In the genomic region with DNA sequence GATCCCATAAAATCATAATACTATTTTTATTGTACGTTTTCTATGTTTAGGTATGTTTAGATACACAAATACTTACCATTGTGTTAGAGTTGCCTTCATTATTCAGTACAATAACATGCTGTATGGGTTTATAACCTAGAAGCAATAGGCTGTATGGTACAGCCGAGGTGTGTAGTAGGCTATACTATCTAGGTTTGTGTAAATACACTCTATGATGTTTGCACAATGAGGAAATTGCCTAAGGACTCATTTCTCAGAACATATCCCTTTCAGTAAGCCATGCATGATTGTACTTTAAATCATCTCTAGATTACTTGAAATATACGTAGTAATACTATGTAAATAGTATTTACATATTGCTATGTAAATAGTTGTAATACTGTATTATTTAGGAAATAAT, we compare ENCODE assay signal across 18 cellular contexts.
"Had no signal": no experiment of that assay in that cellular context is flagged by ENCODE, and none has a peak within 500 bp of the region (broad histone marks: within the 10 kb centered on the region; RNA-seq: fewer than 3 reads in every experiment).

No MANE protein-coding gene starts in this region.

- H3K4me1 ChIP-seq: adrenal gland, left ventricle myocardium inferior, tibial nerve had no signal

- H3K27ac ChIP-seq: adrenal gland, left ventricle myocardium inferior, tibial nerve had no signal

- ATAC-seq: activated naive CD4-positive, alpha-beta T cell treated with anti-CD3 and anti-CD28 coated beads, Interleukin-2, amount 50 U/mL, for 72 hours; effector memory CD8-positive, alpha-beta T cell had no signal

- FAIRE-seq: astrocyte, keratinocyte, urothelium cell line had no signal

- H3K9me3 ChIP-seq: adrenal gland, left ventricle myocardium inferior, tibial nerve had no signal

- H3K4me3 ChIP-seq: adrenal gland, left ventricle myocardium inferior, tibial nerve had no signal

- H3K36me3 ChIP-seq: adrenal gland, left ventricle myocardium inferior, tibial nerve had no signal

- H3K27me3 ChIP-seq: adrenal gland, tibial nerve had no signal

- DNase-seq: activated B cell treated with CpG ODN at 0.5 μM for 24 hours; activated CD4-positive, alpha-beta memory T cell treated with anti-CD3 and anti-CD28 coated beads for 36 hours; activated CD4-positive, alpha-beta T cell treated with anti-CD3 and anti-CD28 coated beads for 4 hours; activated gamma-delta T cell treated with Interleukin-2 at 50 U/mL for 16 hours; activated T-cell treated with anti-CD3 and anti-CD28 coated beads for 4 hours; adrenal gland; effector memory CD8-positive, alpha-beta T cell; foreskin melanocyte; glutamatergic neuron; left ventricle myocardium inferior; naive B cell; stimulated activated CD4-positive, alpha-beta T cell treated with anti-CD3 and anti-CD28 coated beads, Interleukin-2, amount 100 ng/mL, for 48 hours; T-helper 9 cell had no signal
